ENCODE assay signal across 11 cellular contexts in genomic region chr7:82050134-82050533, GRCh38.
DNase-seq lines count a peak whose midpoint lies in the region; ATAC-seq, FAIRE-seq and TF ChIP-seq lines count a peak whose summit lies in the region.
"Had no signal": no experiment of that assay in that cellular context is flagged by ENCODE, and none has a peak within 500 bp of the region (broad histone marks: within the 10 kb centered on the region; RNA-seq: fewer than 3 reads in every experiment).

No MANE protein-coding gene starts in this region.

- H3K9me3 ChIP-seq in AG04450 (ENCODE audit: control insufficient read depth, insufficient read depth, low read length) (no peaks in the 10 kb centered on the region), astrocyte (ENCODE audit: insufficient read depth, low read depth, low read length) (no peaks in the 10 kb centered on the region), MM.1S (replicated peaks; ENCODE audit: insufficient read depth, low read length) (no peaks in the 10 kb centered on the region)
- H3K9me3 ChIP-seq: ovary, Peyer's patch, upper lobe of left lung had no signal

- H2AFZ ChIP-seq in astrocyte (ENCODE audit: low read depth, low read length) (no peak overlapping the region), MM.1S (ENCODE audit: low read length) (no peak overlapping the region)

- no peak overlapping the region for H3K27ac Mint-ChIP-seq in astrocyte (ENCODE audit: unreplicated experiment)

- H3F3A ChIP-seq in MM.1S (ENCODE audit: insufficient read depth, low read length): no peaks in the 10 kb centered on the region

- H3K27ac ChIP-seq in AG04450 (ENCODE audit: low read depth, low read length) (peak overlapping the region; percentile 55), astrocyte (ENCODE audit: low read depth, low read length) (peak overlapping the region; percentile 57), MM.1S (ENCODE audit: low read length) (no peak overlapping the region)
- H3K27ac ChIP-seq: ovary, Peyer's patch, upper lobe of left lung had no signal

- no peak overlapping the region for H3K4me3 Mint-ChIP-seq in astrocyte (ENCODE audit: unreplicated experiment)

- peaks cover 24% of the 10 kb centered on the region for H3K4me1 Mint-ChIP-seq in astrocyte (ENCODE audit: low read depth, unreplicated experiment)

- CTCF ChIA-PET in AG04450 (lab: Charles Lee): interaction anchor here (1.0 to 1.2 kb wide), 3 partner anchors 522 to 680 kb away, joined by 3 to 6 read pairs (median 3); no protein-coding TSS in a partner anchor

- H3K36me3 ChIP-seq in astrocyte (ENCODE audit: insufficient read depth, low read length) (no peaks in the 10 kb centered on the region), MM.1S (replicated peaks; ENCODE audit: insufficient read depth, low read length) (no peaks in the 10 kb centered on the region)
- H3K36me3 ChIP-seq: ovary, Peyer's patch, upper lobe of left lung had no signal

- H3K4me3 ChIP-seq in AG04450 (ENCODE audit: low read depth, low read length): no peak overlapping the region
- no peak overlapping the region for H3K4me3 ChIP-seq in astrocyte (ENCODE audit: insufficient read depth, low read depth, low read length)
- no peak overlapping the region for H3K4me3 ChIP-seq in MM.1S (ENCODE audit: low read length)
- H3K4me3 ChIP-seq: ovary, Peyer's patch, upper lobe of left lung had no signal

- no peaks in the 10 kb centered on the region for H3K36me3 Mint-ChIP-seq in astrocyte (ENCODE audit: low read depth, unreplicated experiment)

- H3K4me1 ChIP-seq in astrocyte (ENCODE audit: insufficient read depth, low read length) (peaks cover 19% of the 10 kb centered on the region), MM.1S (ENCODE audit: low read length) (no peaks in the 10 kb centered on the region)
- H3K4me1 ChIP-seq: Peyer's patch, upper lobe of left lung had no signal

- no peaks in the 10 kb centered on the region for H3K27me3 Mint-ChIP-seq in astrocyte (ENCODE audit: low read depth, unreplicated experiment)

- H3K4me2 ChIP-seq in astrocyte (ENCODE audit: low read length): peak overlapping the region; percentile 58
- H3K4me2 ChIP-seq in MM.1S (ENCODE audit: low read depth, low read length): no peak overlapping the region

- H3K79me2 ChIP-seq in astrocyte (ENCODE audit: insufficient read depth, low read length): no peaks in the 10 kb centered on the region
- H3K79me2 ChIP-seq in MM.1S (ENCODE audit: low read length): no peaks in the 10 kb centered on the region

- H4K20me1 ChIP-seq in astrocyte (ENCODE audit: insufficient read depth, low read length) (peaks cover 8% of the 10 kb centered on the region), MM.1S (ENCODE audit: insufficient read depth, low read length) (no peaks in the 10 kb centered on the region)

- no peaks in the 10 kb centered on the region for H3K27me3 ChIP-seq in AG04450 (ENCODE audit: control insufficient read depth, insufficient read depth, low read length)
- no peaks in the 10 kb centered on the region for H3K27me3 ChIP-seq in astrocyte (ENCODE audit: insufficient read depth, low read length)
- no peaks in the 10 kb centered on the region for H3K27me3 ChIP-seq in MM.1S (replicated peaks; ENCODE audit: insufficient read depth, low read length)
- H3K27me3 ChIP-seq: ovary, Peyer's patch, upper lobe of left lung had no signal

- no peak for TF ChIP-seq CTCF in AG04450 (IDR thresholded peaks at IDR 0.05; ENCODE audit: low read depth, low read length)
- TF ChIP-seq CTCF in astrocyte (IDR thresholded peaks at IDR 0.05; ENCODE audit: insufficient read depth, low read depth, low read length): no peak
- no peak for TF ChIP-seq CTCF in GM20000 (IDR thresholded peaks at IDR 0.05; ENCODE audit: extremely low read depth, missing control alignments)
- no peak for TF ChIP-seq CTCF in MM.1S (IDR thresholded peaks at IDR 0.05; ENCODE audit: low read length)

- no peaks in the 10 kb centered on the region for H3K9me2 ChIP-seq in MM.1S (replicated peaks; ENCODE audit: insufficient read depth, low read length)

- peak; percentile 55 for DNase-seq in AG04450 (ENCODE audit: low read depth, low spot score)
- DNase-seq in astrocyte (ENCODE audit: low read depth): peak; percentile 92
- peak; percentile 27 to 75 for DNase-seq in lung microvascular endothelial cell (ENCODE audit: low read depth in 2 of 2)
- DNase-seq in GM20000 (ENCODE audit: low spot score): no peak
- no peak for DNase-seq in activated CD8-positive, alpha-beta memory T cell treated with anti-CD3 and anti-CD28 coated beads, Interleukin-2, amount 50 U/mL, for 48 hours
- DNase-seq in MM.1S: no peak
- DNase-seq: Peyer's patch, upper lobe of left lung had no signal

- FAIRE-seq in astrocyte (lab: Jason Lieb, UNC): peak; percentile 99

- H3K9ac ChIP-seq in astrocyte (ENCODE audit: low read length) (peak overlapping the region; percentile 3), MM.1S (ENCODE audit: low read length) (no peak overlapping the region)

- ATAC-seq in HG02798 (IDR thresholded peaks at IDR 0.05; ENCODE audit: poor library complexity, unreplicated experiment) (peak; percentile 40), GM19324 (IDR thresholded peaks at IDR 0.05; ENCODE audit: low FRiP score, unreplicated experiment) (no peak)

- H3K9me3 Mint-ChIP-seq in astrocyte (ENCODE audit: unreplicated experiment): no peaks in the 10 kb centered on the region

- POLR2A ChIA-PET in AG04450 (lab: Yijun Ruan, JAX): interaction anchor here (0.6 kb wide), 1 partner anchor 121 kb away, joined by 3 read pairs; no protein-coding TSS in a partner anchor

Comparison
In these comparisons a context has a peak if more than half of its experiments do, and no peak if none do; other contexts are left out.
1. DNase-seq: peak in AG04450 (single experiment), astrocyte (single experiment) and lung microvascular endothelial cell (2 of 2); none in GM20000 (single experiment), activated CD8-positive, alpha-beta memory T cell treated with anti-CD3 and anti-CD28 coated beads, Interleukin-2, amount 50 U/mL, for 48 hours (single experiment) and MM.1S (single experiment).